In genomic region chr3:186570096-186570940, GRCh38 we compare ENCODE assay signal across 8 cellular contexts. TPM values are rescaled to one million over a fixed set of nuclear protein-coding genes. Genes with fewer than 3 reads are reported as not detected.
DNase-seq lines count a peak whose midpoint lies in the region; ATAC-seq and FAIRE-seq lines count a peak whose summit lies in the region.

Gene DNAJB11, plus strand, starts transcription at chr3:186570720. Its CDS starts 178 bp downstream, at chr3:186570898.

- peak within 1 kb of the TSS; percentile 86 for H3K9ac ChIP-seq in muscle layer of colon (ENCODE audit: low read length)

- H3K9me3 Mint-ChIP-seq in activated T-cell treated with anti-CD3 and anti-CD28 coated beads, Interleukin-2, amount 50 U/mL, for 72 hours: no peaks in the 10 kb centered on the region

- peak within 1 kb of the TSS; percentile 91 for H3K27ac Mint-ChIP-seq in activated T-cell treated with anti-CD3 and anti-CD28 coated beads, Interleukin-2, amount 50 U/mL, for 72 hours

- peaks cover 32% of the 10 kb centered on the region for H3K4me1 ChIP-seq in muscle layer of colon (ENCODE audit: insufficient read depth, low read length)

- H3K9me3 ChIP-seq in KOPT-K1 (ENCODE audit: insufficient read depth, low read length, poor library complexity, severe bottlenecking) (no peaks in the 10 kb centered on the region), muscle layer of colon (ENCODE audit: low read length) (no peaks in the 10 kb centered on the region)

- H3K27me3 ChIP-seq in muscle layer of colon (ENCODE audit: control insufficient read depth in 1 of 2, insufficient read depth in 2 of 2, low read length in 2 of 2): no peaks in the 10 kb centered on the region

- peak within 1 kb of the TSS; percentile 81 to 90 for H3K4me3 ChIP-seq in muscle layer of colon (ENCODE audit: low read depth in 1 of 2, low read length in 2 of 2)

- H3K27me3 Mint-ChIP-seq in activated T-cell treated with anti-CD3 and anti-CD28 coated beads, Interleukin-2, amount 50 U/mL, for 72 hours (ENCODE audit: low read depth): no peaks in the 10 kb centered on the region

- FAIRE-seq in RCC 7860 (lab: Jason Lieb, UNC): peak; percentile 93

- H3K36me3 Mint-ChIP-seq in activated T-cell treated with anti-CD3 and anti-CD28 coated beads, Interleukin-2, amount 50 U/mL, for 72 hours (ENCODE audit: insufficient read depth in 2 of 2): peaks cover 3 to 12% of the 10 kb centered on the region in 2 donors

- H3K36me3 ChIP-seq in KOPT-K1 (ENCODE audit: insufficient read depth, low read length) (peaks cover 35% of the 10 kb centered on the region), muscle layer of colon (ENCODE audit: insufficient read depth, low read length) (peaks cover 24% of the 10 kb centered on the region)

- H3K4me1 Mint-ChIP-seq in activated T-cell treated with anti-CD3 and anti-CD28 coated beads, Interleukin-2, amount 50 U/mL, for 72 hours (ENCODE audit: low read depth): peaks cover 66% of the 10 kb centered on the region

- peak within 1 kb of the TSS; percentile 76 for H3K27ac ChIP-seq in KOPT-K1 (ENCODE audit: low read depth, low read length, poor library complexity, severe bottlenecking)
- peak within 1 kb of the TSS; percentile 95 for H3K27ac ChIP-seq in muscle layer of colon (ENCODE audit: low read depth, low read length)

- peak; percentile 99 for DNase-seq in DMS79 (lab: John Stamatoyannopoulos, UW)
- peak; percentile 99 for DNase-seq in RCC 7860 (ENCODE audit: low spot score)
- peak; percentile 98 to 99 for DNase-seq in activated T-cell treated with anti-CD3 and anti-CD28 coated beads, Interleukin-2, amount 50 U/mL, for 72 hours
- peak; percentile 96 for DNase-seq in stimulated activated CD8-positive, alpha-beta memory T cell treated with anti-CD3 and anti-CD28 coated beads, Interleukin-7, amount 100 ng/mL, for 24 hours (ENCODE audit: low read depth)

- ATAC-seq in GM21786 (IDR thresholded peaks at IDR 0.05; ENCODE audit: unreplicated experiment): peak; percentile 88
- ATAC-seq in activated T-cell treated with anti-CD3 and anti-CD28 coated beads, Interleukin-2, amount 50 U/mL, for 72 hours (replicated peaks in 1 of 2): peak; percentile 86 to 90
- peak; percentile 95 for ATAC-seq in esophagus mucosa

- H3K4me3 Mint-ChIP-seq in activated T-cell treated with anti-CD3 and anti-CD28 coated beads, Interleukin-2, amount 50 U/mL, for 72 hours: peak within 1 kb of the TSS; percentile 92 to 95

RNA-seq across cellular contexts. Expression of gene DNAJB11, which starts in this region (rescaled TPM):
- total RNA-seq in activated T-cell treated with anti-CD3 and anti-CD28 coated beads, Interleukin-2, amount 50 U/mL, for 72 hours: 10 to 100 TPM; 29.7 to 34.2 TPM
- total RNA-seq in esophagus mucosa: 24.0 TPM

Comparison
In these comparisons a context has a peak if more than half of its experiments do, and no peak if none do; other contexts are left out.
1. Peak in every context shown above with its lines: DNase-seq, ATAC-seq, H3K4me3 ChIP-seq and H3K27ac ChIP-seq.